9 cellular contexts compared by ENCODE assay signal in the genomic region with DNA sequence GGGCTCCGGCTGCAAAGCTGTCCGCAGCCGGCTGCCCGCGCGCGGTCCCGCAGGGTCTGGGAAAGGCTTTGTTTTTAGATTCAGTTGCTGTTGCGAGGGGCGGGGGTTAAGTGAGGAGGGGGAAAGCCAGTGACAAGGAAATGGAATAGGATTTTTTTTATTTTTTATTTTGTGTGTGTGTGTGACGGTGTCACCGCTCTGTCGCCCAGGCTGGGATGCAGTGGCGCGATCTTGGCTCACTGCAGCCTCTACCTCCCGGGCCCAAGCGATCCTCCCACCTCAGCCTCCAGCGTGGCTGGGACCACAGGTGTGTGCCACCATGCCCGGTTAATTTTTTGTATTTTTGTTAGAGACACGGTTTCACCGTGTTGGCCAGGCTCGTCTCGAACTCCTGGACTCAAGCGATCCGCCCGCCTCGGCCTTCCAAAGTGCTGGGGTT. TPM values are rescaled to one million over a fixed set of nuclear protein-coding genes. Genes with fewer than 3 reads are reported as not detected.
DNase-seq lines count a peak whose midpoint lies in the region; FAIRE-seq and TF ChIP-seq lines count a peak whose summit lies in the region.
"Had no signal": no experiment of that assay in that cellular context is flagged by ENCODE, and none has a peak within 500 bp of the region (broad histone marks: within the 10 kb centered on the region; RNA-seq: fewer than 3 reads in every experiment).

No MANE protein-coding gene starts in this region.

- H3K9ac ChIP-seq in kidney (ENCODE audit: low read length in 2 of 2) = peak overlapping the region; percentile 30 to 98

- peak overlapping the region; percentile 91 for H3K4me3 Mint-ChIP-seq in activated CD4-positive, alpha-beta T cell treated with anti-CD3 and anti-CD28 coated beads, Interleukin-2, amount 10 ng/mL, durations not matched to agents 24 days and 14 days

- peaks cover 12% of the 10 kb centered on the region for H3K36me3 Mint-ChIP-seq in activated CD4-positive, alpha-beta T cell treated with anti-CD3 and anti-CD28 coated beads, Interleukin-2, amount 10 ng/mL, durations not matched to agents 24 days and 14 days (ENCODE audit: low read depth)

- FAIRE-seq in kidney (lab: Jason Lieb, UNC) = no peak
- FAIRE-seq: TTC549 had no signal

- H3K36me3 ChIP-seq in kidney (ENCODE audit: control insufficient read depth in 1 of 2, insufficient read depth in 2 of 2, low read length in 2 of 2) (no peaks in the 10 kb centered on the region), testis (ENCODE audit: low read depth, missing control alignments) (no peaks in the 10 kb centered on the region)

- peaks cover 10% of the 10 kb centered on the region in 2 donors for H3K4me1 ChIP-seq in kidney (ENCODE audit: control insufficient read depth in 1 of 2, insufficient read depth in 1 of 2, low read depth in 1 of 2, low read length in 2 of 2)
- H3K4me1 ChIP-seq in testis = peaks cover 23% of the 10 kb centered on the region

- H3K4me3 ChIP-seq in kidney (ENCODE audit: low read length in 2 of 2) (peak overlapping the region; percentile 36 to 96), testis (peak overlapping the region; percentile 93 to 99)

- no peak for DNase-seq in activated CD4-positive, alpha-beta T cell treated with anti-CD3 and anti-CD28 coated beads, Interleukin-2, amount 10 ng/mL, durations not matched to agents 24 days and 14 days
- DNase-seq in activated CD4-positive, alpha-beta T cell treated with anti-CD3 and anti-CD28 coated beads for 4 hours = no peak
- DNase-seq in kidney (no peak), testis (no peak), GDM1 (lab: John Stamatoyannopoulos, UW) (no peak), NCI-H748 (lab: John Stamatoyannopoulos, UW; ENCODE audit: unreplicated experiment) (no peak)
- DNase-seq in stimulated activated CD8-positive, alpha-beta memory T cell treated with anti-CD3 and anti-CD28 coated beads, Interleukin-4, amount 100 ng/mL, for 48 hours = no peak

- intact Hi-C loops in activated CD4-positive, alpha-beta T cell treated with anti-CD3 and anti-CD28 coated beads, Interleukin-2, amount 10 ng/mL, durations not matched to agents 24 days and 14 days (cut with micrococcal nuclease) = loop anchor here (2.0 to 5.0 kb wide), 4 partner anchors 206 to 1651 kb away; partner anchors contain the start of genes AKIRIN2, CASP8AP2, MAP3K7 and PM20D2
- intact Hi-C loops in kidney (cut with DNase I) = no loop called here
- intact Hi-C loops in testis (cut with DNase I; ENCODE audit: low total_unique reads) = no loop called here

- H3K27me3 ChIP-seq in testis = no peaks in the 10 kb centered on the region

- no peaks in the 10 kb centered on the region for H3K9me3 Mint-ChIP-seq in activated CD4-positive, alpha-beta T cell treated with anti-CD3 and anti-CD28 coated beads, Interleukin-2, amount 10 ng/mL, durations not matched to agents 24 days and 14 days

- TF ChIP-seq POLR2A in testis (IDR thresholded peaks at IDR 0.05) = no peak

- H3K4me1 Mint-ChIP-seq in activated CD4-positive, alpha-beta T cell treated with anti-CD3 and anti-CD28 coated beads, Interleukin-2, amount 10 ng/mL, durations not matched to agents 24 days and 14 days = peaks cover 67% of the 10 kb centered on the region

- 25 to 33% methylated on average over 26 to 27 of the region's 27 CpGs for WGBS in testis, 2 donors

- peak overlapping the region; percentile 89 for H3K27ac Mint-ChIP-seq in activated CD4-positive, alpha-beta T cell treated with anti-CD3 and anti-CD28 coated beads, Interleukin-2, amount 10 ng/mL, durations not matched to agents 24 days and 14 days

- no peaks in the 10 kb centered on the region for H3K27me3 Mint-ChIP-seq in activated CD4-positive, alpha-beta T cell treated with anti-CD3 and anti-CD28 coated beads, Interleukin-2, amount 10 ng/mL, durations not matched to agents 24 days and 14 days

- H3K9me3 ChIP-seq in kidney (ENCODE audit: control insufficient read depth in 1 of 2, low read length in 2 of 2) (no peaks in the 10 kb centered on the region), testis (no peaks in the 10 kb centered on the region)

- TF ChIP-seq CTCF in kidney (IDR thresholded peaks at IDR 0.05; ENCODE audit: borderline replicate concordance, extremely low read depth, insufficient read depth) (no peak), testis (IDR thresholded peaks at IDR 0.05) (no peak)

- peak overlapping the region; percentile 91 for H3K27ac ChIP-seq in angular gyrus (ENCODE audit: low read depth, low read length)
- peak overlapping the region; percentile 93 to 97 for H3K27ac ChIP-seq in kidney (ENCODE audit: low read depth in 2 of 2, low read length in 2 of 2)
- peak overlapping the region; percentile 99 for H3K27ac ChIP-seq in testis

RNA-seq across cellular contexts. Expression of gene UBE2J1, which starts 0.6 kb away (rescaled TPM):
- total RNA-seq in activated CD4-positive, alpha-beta T cell treated with anti-CD3 and anti-CD28 coated beads, Interleukin-2, amount 10 ng/mL, durations not matched to agents 24 days and 14 days = 31.6 and 33.5 TPM in 2 replicates
- total RNA-seq in kidney (47.3 TPM), testis (10 to 100 TPM; 28.7 to 38.4 TPM)
- polyA plus RNA-seq in kidney (ENCODE audit: insufficient read depth, low read depth, low replicate concordance) (22.8 TPM), testis (ENCODE audit: insufficient read depth, low read depth, low replicate concordance) (47.3 TPM)

RNA-seq across cellular contexts. Expression of gene GABRR2, which starts 38.0 kb away (rescaled TPM):
- 0.19 and 1.0 TPM in 2 replicates for total RNA-seq in activated CD4-positive, alpha-beta T cell treated with anti-CD3 and anti-CD28 coated beads, Interleukin-2, amount 10 ng/mL, durations not matched to agents 24 days and 14 days
- total RNA-seq in kidney (0.38 TPM), testis (under 1 TPM in 1 of 2 donors, not detected in 1; 0.62 TPM)
- polyA plus RNA-seq in kidney (ENCODE audit: insufficient read depth, low read depth, low replicate concordance) (not detected), testis (ENCODE audit: insufficient read depth, low read depth, low replicate concordance) (0.79 TPM)

RNA-seq across cellular contexts. Expression of gene RRAGD, which starts 58.9 kb away (rescaled TPM):
- 10.6 and 10.9 TPM in 2 replicates for total RNA-seq in activated CD4-positive, alpha-beta T cell treated with anti-CD3 and anti-CD28 coated beads, Interleukin-2, amount 10 ng/mL, durations not matched to agents 24 days and 14 days
- total RNA-seq in kidney (31.5 TPM), testis (10 to 100 TPM; 17.0 to 19.4 TPM)
- polyA plus RNA-seq in kidney (ENCODE audit: insufficient read depth, low read depth, low replicate concordance) (51.6 TPM), testis (ENCODE audit: insufficient read depth, low read depth, low replicate concordance) (27.0 TPM)
